ENCODE assay signal across 8 cellular contexts in the genomic region with DNA sequence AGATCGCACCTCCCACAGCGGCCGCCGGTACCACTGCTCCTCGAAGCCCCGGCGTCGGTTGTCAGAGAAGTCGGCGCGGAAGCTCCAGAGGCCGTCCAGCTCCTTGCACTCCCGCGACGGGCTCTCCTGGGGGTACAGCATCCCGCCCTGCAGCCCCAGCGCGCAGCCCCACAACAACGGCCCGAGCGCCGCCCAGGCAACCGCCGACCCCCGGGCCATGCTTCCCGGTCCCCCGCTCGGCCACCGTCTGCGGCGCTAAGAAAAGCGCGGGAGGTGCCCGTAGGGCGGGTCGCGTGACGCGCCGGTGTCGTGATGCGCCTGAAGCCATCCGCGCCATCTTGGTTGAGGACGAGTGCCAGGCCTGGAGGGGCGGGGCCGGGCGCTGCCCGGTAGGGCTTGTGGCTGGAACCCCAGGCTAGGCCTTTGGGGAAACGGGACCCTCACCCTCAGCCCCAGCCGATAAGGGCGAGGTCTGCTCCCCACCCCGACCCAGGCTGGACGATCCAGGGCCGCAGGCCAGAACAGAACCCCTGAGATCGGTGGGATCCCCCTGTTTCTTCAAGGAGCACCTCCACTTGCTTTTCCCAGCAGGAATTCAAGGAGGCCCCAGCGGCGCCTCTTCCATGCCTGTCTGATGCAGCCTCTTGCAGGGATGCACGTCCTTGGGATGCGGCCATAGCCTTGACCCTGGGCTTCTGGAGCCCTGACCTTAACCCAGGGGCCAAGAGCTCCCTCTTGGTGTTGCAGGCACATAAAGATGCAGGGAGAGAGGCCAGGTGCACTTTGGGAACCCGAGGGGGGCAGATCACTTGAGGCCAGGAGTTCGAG. TPM values are rescaled to one million over a fixed set of nuclear protein-coding genes. Genes with fewer than 3 reads are reported as not detected.
DNase-seq lines count a peak whose midpoint lies in the region; ATAC-seq and TF ChIP-seq lines count a peak whose summit lies in the region.

A gene (minus strand): TSS at position 249 of the 828 bp plus-strand sequence. CDS start 30 bp downstream, at position 219.

- TF ChIP-seq CTCF in LNCaP clone FGC (IDR thresholded peaks at IDR 0.05; ENCODE audit: control insufficient read depth, extremely low read depth, insufficient read depth): no peak

- no peaks in the 10 kb centered on the region for H3K9me3 Mint-ChIP-seq in naive B cell
- H3K9me3 Mint-ChIP-seq in stimulated activated effector memory CD8-positive, alpha-beta T cell treated with anti-CD3 and anti-CD28 coated beads, Interleukin-12 subunit alpha, Interleukin-12 subunit beta, amount 100 ng/mL, for 72 hours: no peaks in the 10 kb centered on the region

- H3K27ac Mint-ChIP-seq in naive B cell: peak within 1 kb of the TSS in 4 of 6 donors; percentile 41 to 92 (median 74)
- H3K27ac Mint-ChIP-seq in stimulated activated effector memory CD8-positive, alpha-beta T cell treated with anti-CD3 and anti-CD28 coated beads, Interleukin-12 subunit alpha, Interleukin-12 subunit beta, amount 100 ng/mL, for 72 hours: peak within 1 kb of the TSS; percentile 88

- H3K4me3 Mint-ChIP-seq in naive B cell: peak within 1 kb of the TSS; percentile 73 to 90 (median 82)
- peak within 1 kb of the TSS; percentile 74 for H3K4me3 Mint-ChIP-seq in stimulated activated effector memory CD8-positive, alpha-beta T cell treated with anti-CD3 and anti-CD28 coated beads, Interleukin-12 subunit alpha, Interleukin-12 subunit beta, amount 100 ng/mL, for 72 hours

- peak; percentile 98 for DNase-seq in Daoy (ENCODE audit: low read depth)
- DNase-seq in GOT3 (lab: John Stamatoyannopoulos, UW): peak; percentile 63
- DNase-seq in LNCaP clone FGC (ENCODE audit: low read depth): peak; percentile 56
- DNase-seq in RPMI8226: peak; percentile 97
- DNase-seq in activated T-helper 1 cell treated with anti-CD3 and anti-CD28 coated beads, Interleukin-2, amount 50 U/mL, for 16 hours (ENCODE audit: low read depth in 1 of 2, low spot score in 1 of 2): peak; percentile 77 to 80
- peak; percentile 85 for DNase-seq in fibroblast of gingiva (ENCODE audit: low read depth)
- DNase-seq in naive B cell: peak; percentile 86
- peak; percentile 86 to 95 for DNase-seq in stimulated activated effector memory CD8-positive, alpha-beta T cell treated with anti-CD3 and anti-CD28 coated beads, Interleukin-12 subunit alpha, Interleukin-12 subunit beta, amount 100 ng/mL, for 72 hours (ENCODE audit: low spot score in 2 of 2)

- H3K36me3 Mint-ChIP-seq in naive B cell: no peaks in the 10 kb centered on the region
- peaks cover 36% of the 10 kb centered on the region for H3K36me3 Mint-ChIP-seq in stimulated activated effector memory CD8-positive, alpha-beta T cell treated with anti-CD3 and anti-CD28 coated beads, Interleukin-12 subunit alpha, Interleukin-12 subunit beta, amount 100 ng/mL, for 72 hours

- H3K27me3 Mint-ChIP-seq in naive B cell: no peaks in the 10 kb centered on the region

- ATAC-seq in naive B cell (ENCODE audit: low read depth in 2 of 2): peak; percentile 93 to 96
- peak; percentile 91 for ATAC-seq in stimulated activated effector memory CD8-positive, alpha-beta T cell treated with anti-CD3 and anti-CD28 coated beads, Interleukin-12 subunit alpha, Interleukin-12 subunit beta, amount 100 ng/mL, for 72 hours

- H3K4me1 Mint-ChIP-seq in naive B cell: peaks cover 14 to 26% (median 17%) of the 10 kb centered on the region in 3 donors
- H3K4me1 Mint-ChIP-seq in stimulated activated effector memory CD8-positive, alpha-beta T cell treated with anti-CD3 and anti-CD28 coated beads, Interleukin-12 subunit alpha, Interleukin-12 subunit beta, amount 100 ng/mL, for 72 hours: peaks cover 11% of the 10 kb centered on the region

- H3K4me3 ChIP-seq in LNCaP clone FGC (ENCODE audit: low read depth, low read length): peak within 1 kb of the TSS; percentile 90

RNA-seq across cellular contexts. Expression of the gene that starts here (rescaled TPM):
- total RNA-seq in Daoy (2014; rRNA removed; shearing (Covaris generic)): 22.7 and 41.4 TPM in 2 replicates
- polyA plus RNA-seq in naive B cell (ENCODE audit: low read depth in 6 of 6): 10 to 100 TPM; 44.2 to 73.4 (median 53.1) TPM

Comparison
In these comparisons a context has a peak if more than half of its experiments do, and no peak if none do; other contexts are left out.
1. Peak in every context shown above with its lines: DNase-seq, ATAC-seq and H3K4me3 ChIP-seq.